Comparison of ENCODE assay signal across 19 cellular contexts in genomic region chr6:168961257-168961656, GRCh38.
DNase-seq lines count a peak whose midpoint lies in the region; ATAC-seq and TF ChIP-seq lines count a peak whose summit lies in the region.
"Had no signal": no experiment of that assay in that cellular context is flagged by ENCODE, and none has a peak within 500 bp of the region (broad histone marks: within the 10 kb centered on the region; RNA-seq: fewer than 3 reads in every experiment).

No MANE protein-coding gene starts in this region.

- no peak for TF ChIP-seq POLR2A in uterus (IDR thresholded peaks at IDR 0.05)
- no peak for TF ChIP-seq POLR2A in stomach (IDR thresholded peaks at IDR 0.05)

- no peak overlapping the region for H3K4me3 Mint-ChIP-seq in activated naive CD8-positive, alpha-beta T cell treated with anti-CD3 and anti-CD28 coated beads, Interleukin-2, amount 50 U/mL, for 24 hours
- H3K4me3 Mint-ChIP-seq: B cell; CD8-positive, alpha-beta T cell; GM23338; H9; IgD-negative memory B cell had no signal

- no peaks in the 10 kb centered on the region for H3K36me3 Mint-ChIP-seq in activated naive CD8-positive, alpha-beta T cell treated with anti-CD3 and anti-CD28 coated beads, Interleukin-2, amount 50 U/mL, for 24 hours (ENCODE audit: low read depth)
- H3K36me3 Mint-ChIP-seq: CD8-positive, alpha-beta T cell; IgD-negative memory B cell had no signal

- no peak overlapping the region for H3K4me3 ChIP-seq in rectal smooth muscle tissue (ENCODE audit: low read length)
- no peak overlapping the region for H3K4me3 ChIP-seq in uterus
- H3K4me3 ChIP-seq in H7 (ENCODE audit: insufficient read depth, low read depth, low read length): no peak overlapping the region
- H3K4me3 ChIP-seq in stomach: no peak overlapping the region
- H3K4me3 ChIP-seq: BLaER1 treated with 17β-estradiol and CSF1 and Interleukin-3, amounts not matched to agents 10 nM and 100 nM; GM23338 had no signal

- ATAC-seq in activated naive CD8-positive, alpha-beta T cell treated with anti-CD3 and anti-CD28 coated beads, Interleukin-2, amount 50 U/mL, for 24 hours: no peak
- ATAC-seq: CD8-positive, alpha-beta T cell; GM23338; HepG2 had no signal

- no peaks in the 10 kb centered on the region for H3K27me3 ChIP-seq in rectal smooth muscle tissue (ENCODE audit: control insufficient read depth, insufficient read depth, low read length)
- no peaks in the 10 kb centered on the region for H3K27me3 ChIP-seq in uterus
- no peaks in the 10 kb centered on the region for H3K27me3 ChIP-seq in H7 (ENCODE audit: control insufficient read depth, insufficient read depth, low read length)
- peaks cover 0 to 4% (median 3%) of the 10 kb centered on the region in 3 donors for H3K27me3 ChIP-seq in stomach
- H3K27me3 ChIP-seq: BLaER1 treated with 17β-estradiol and CSF1 and Interleukin-3, amounts not matched to agents 10 nM and 100 nM had no signal

- intact Hi-C loops in uterus (cut with DNase I; ENCODE audit: low total_unique reads): no loop called here
- intact Hi-C loops in stomach (cut with DNase I; ENCODE audit: low total_unique reads): no loop called here

- DNase-seq in GF-D8 (lab: John Stamatoyannopoulos, UW) (peak; percentile 42), uterus (no peak), H7 (no peak), stomach (no peak), NK-92 (lab: John Stamatoyannopoulos, UW; ENCODE audit: unreplicated experiment) (no peak)
- DNase-seq in activated naive CD8-positive, alpha-beta T cell treated with anti-CD3 and anti-CD28 coated beads, Interleukin-2, amount 50 U/mL, for 24 hours: peak; percentile 7
- DNase-seq: Calu3; CD8-positive, alpha-beta T cell; DMS 273 treated with DMSO at 0.1 percent for 48 hours; DMS53; DND-41; EL; H9 had no signal

- H3K9me3 ChIP-seq in uterus: no peaks in the 10 kb centered on the region
- H3K9me3 ChIP-seq in stomach: no peaks in the 10 kb centered on the region

- no peaks in the 10 kb centered on the region for H3K4me1 Mint-ChIP-seq in activated naive CD8-positive, alpha-beta T cell treated with anti-CD3 and anti-CD28 coated beads, Interleukin-2, amount 50 U/mL, for 24 hours
- H3K4me1 Mint-ChIP-seq: B cell, IgD-negative memory B cell had no signal

- no peak for TF ChIP-seq CTCF in uterus (IDR thresholded peaks at IDR 0.05)
- TF ChIP-seq CTCF in stomach (IDR thresholded peaks at IDR 0.05): no peak

- H3K27ac Mint-ChIP-seq in activated naive CD8-positive, alpha-beta T cell treated with anti-CD3 and anti-CD28 coated beads, Interleukin-2, amount 50 U/mL, for 24 hours: no peak overlapping the region
- H3K27ac Mint-ChIP-seq: B cell; CD8-positive, alpha-beta T cell; GM23338; IgD-negative memory B cell had no signal

- peak overlapping the region; percentile 10 for H3K27ac ChIP-seq in rectal smooth muscle tissue (ENCODE audit: low read depth, low read length)
- H3K27ac ChIP-seq in uterus: peak overlapping the region; percentile 52 to 54
- no peak overlapping the region for H3K27ac ChIP-seq in stomach
- H3K27ac ChIP-seq: BLaER1 treated with 17β-estradiol and CSF1 and Interleukin-3, amounts not matched to agents 10 nM and 100 nM had no signal

- no peak overlapping the region for H3K9ac ChIP-seq in rectal smooth muscle tissue (ENCODE audit: low read length)
- H3K9ac ChIP-seq: BLaER1 treated with 17β-estradiol and CSF1 and Interleukin-3, amounts not matched to agents 10 nM and 100 nM had no signal

- H3K36me3 ChIP-seq in rectal smooth muscle tissue (ENCODE audit: control insufficient read depth, insufficient read depth, low read length) (no peaks in the 10 kb centered on the region), uterus (no peaks in the 10 kb centered on the region), H7 (replicated peaks; ENCODE audit: control insufficient read depth, insufficient read depth, low read length) (no peaks in the 10 kb centered on the region), stomach (no peaks in the 10 kb centered on the region)
- H3K36me3 ChIP-seq: BLaER1 treated with 17β-estradiol and CSF1 and Interleukin-3, amounts not matched to agents 10 nM and 100 nM had no signal

- WGBS in stomach, 5 donors: 86 to 96% (median 94%) methylated on average over 13 of the region's 13 CpGs

- no peak for TF ChIP-seq EP300 in stomach (IDR thresholded peaks at IDR 0.05)

- H3K27me3 Mint-ChIP-seq in activated naive CD8-positive, alpha-beta T cell treated with anti-CD3 and anti-CD28 coated beads, Interleukin-2, amount 50 U/mL, for 24 hours: peaks cover 15% of the 10 kb centered on the region

- H3K4me1 ChIP-seq in rectal smooth muscle tissue (ENCODE audit: control insufficient read depth, insufficient read depth, low read length): peaks cover 12% of the 10 kb centered on the region
- no peaks in the 10 kb centered on the region for H3K4me1 ChIP-seq in uterus
- no peaks in the 10 kb centered on the region for H3K4me1 ChIP-seq in stomach

- no peaks in the 10 kb centered on the region for H3K9me3 Mint-ChIP-seq in activated naive CD8-positive, alpha-beta T cell treated with anti-CD3 and anti-CD28 coated beads, Interleukin-2, amount 50 U/mL, for 24 hours
- H3K9me3 Mint-ChIP-seq: CD8-positive, alpha-beta T cell had no signal

Comparison
In these comparisons a context has a peak if more than half of its experiments do, and no peak if none do; other contexts are left out.
1. DNase-seq: peak in GF-D8 (single experiment) and activated naive CD8-positive, alpha-beta T cell treated with anti-CD3 and anti-CD28 coated beads, Interleukin-2, amount 50 U/mL, for 24 hours (single experiment); none in uterus (0 of 2), H7 (single experiment), stomach (single experiment) and NK-92 (single experiment).
2. H3K27ac ChIP-seq: peak in rectal smooth muscle tissue (single experiment) and uterus (2 of 2); none in stomach (0 of 5).